17 cellular contexts compared by ENCODE assay signal in the genomic region with DNA sequence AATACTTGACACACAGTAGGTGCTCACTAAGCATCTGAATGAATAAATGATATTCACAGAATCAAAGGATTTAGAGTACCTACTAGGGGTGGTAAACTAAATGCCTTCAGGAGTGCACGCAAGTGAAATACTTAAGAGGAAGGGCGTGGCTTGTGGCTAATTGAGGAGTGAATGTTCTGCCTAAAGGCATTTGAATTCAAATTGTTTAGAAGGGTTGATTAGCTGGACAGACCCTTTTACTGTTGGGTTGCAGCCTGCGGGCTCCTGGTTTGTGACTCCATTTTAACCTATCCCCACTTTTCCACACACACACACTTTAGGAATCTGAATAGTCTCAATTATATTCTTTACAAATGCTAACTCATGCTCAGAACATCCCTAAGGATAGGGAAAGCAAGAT.
"Had no signal": no experiment of that assay in that cellular context is flagged by ENCODE, and none has a peak within 500 bp of the region (broad histone marks: within the 10 kb centered on the region; RNA-seq: fewer than 3 reads in every experiment).

No MANE protein-coding gene starts in this region.

- H3K36me3 Mint-ChIP-seq: T-cell had no signal

- H3K4me3 Mint-ChIP-seq: activated CD4-positive, alpha-beta T cell treated with anti-CD3 and anti-CD28 coated beads, Interleukin-2, amount 10 ng/mL, durations not matched to agents 24 days and 14 days; activated CD8-positive, alpha-beta T cell treated with anti-CD3 and anti-CD28 coated beads, Interleukin-2, amount 10 ng/mL, durations not matched to agents 7 days and 5 days; nephron; T-cell had no signal

- H3K27me3 Mint-ChIP-seq: activated CD4-positive, alpha-beta T cell treated with anti-CD3 and anti-CD28 coated beads, Interleukin-2, amount 10 ng/mL, durations not matched to agents 24 days and 14 days; T-cell had no signal

- H3K9me3 Mint-ChIP-seq: activated CD4-positive, alpha-beta T cell treated with anti-CD3 and anti-CD28 coated beads, Interleukin-2, amount 10 ng/mL, durations not matched to agents 24 days and 14 days; nephron; T-cell had no signal

- ATAC-seq: activated CD8-positive, alpha-beta T cell treated with anti-CD3 and anti-CD28 coated beads, Interleukin-2, amount 10 ng/mL, durations not matched to agents 7 days and 5 days; left lobe of liver; T-cell had no signal

- H3K4me1 Mint-ChIP-seq: nephron had no signal

- DNase-seq: activated CD4-positive, alpha-beta T cell treated with anti-CD3 and anti-CD28 coated beads, Interleukin-2, amount 10 ng/mL, durations not matched to agents 24 days and 14 days; activated CD8-positive, alpha-beta memory T cell treated with anti-CD3 and anti-CD28 coated beads, Interleukin-2, amount 50 U/mL, for 48 hours; activated CD8-positive, alpha-beta T cell treated with anti-CD3 and anti-CD28 coated beads, Interleukin-2, amount 10 ng/mL, durations not matched to agents 7 days and 5 days; activated effector memory CD4-positive, alpha-beta T cell treated with anti-CD3 and anti-CD28 coated beads, Interleukin-2, amount 50 U/mL, for 16 hours; activated naive CD4-positive, alpha-beta T cell treated with anti-CD3 and anti-CD28 coated beads, Interleukin-2, amount 50 U/mL, for 16 hours; activated T-cell treated with anti-CD3 and anti-CD28 coated beads, Interleukin-2, amount 50 U/mL, for 48 hours; aorta; brain microvascular endothelial cell; cortex of kidney; nucleus accumbens; spleen; stimulated activated CD8-positive, alpha-beta memory T cell treated with anti-CD3 and anti-CD28 coated beads, Interleukin-4, amount 100 ng/mL, for 48 hours; stimulated activated naive CD4-positive, alpha-beta T cell; T-cell; T-helper 9 cell had no signal

- H3K27ac Mint-ChIP-seq: activated CD4-positive, alpha-beta T cell treated with anti-CD3 and anti-CD28 coated beads, Interleukin-2, amount 10 ng/mL, durations not matched to agents 24 days and 14 days; activated CD8-positive, alpha-beta T cell treated with anti-CD3 and anti-CD28 coated beads, Interleukin-2, amount 10 ng/mL, durations not matched to agents 7 days and 5 days; nephron; T-cell had no signal
